10 cellular contexts compared by ENCODE assay signal in the genomic region with DNA sequence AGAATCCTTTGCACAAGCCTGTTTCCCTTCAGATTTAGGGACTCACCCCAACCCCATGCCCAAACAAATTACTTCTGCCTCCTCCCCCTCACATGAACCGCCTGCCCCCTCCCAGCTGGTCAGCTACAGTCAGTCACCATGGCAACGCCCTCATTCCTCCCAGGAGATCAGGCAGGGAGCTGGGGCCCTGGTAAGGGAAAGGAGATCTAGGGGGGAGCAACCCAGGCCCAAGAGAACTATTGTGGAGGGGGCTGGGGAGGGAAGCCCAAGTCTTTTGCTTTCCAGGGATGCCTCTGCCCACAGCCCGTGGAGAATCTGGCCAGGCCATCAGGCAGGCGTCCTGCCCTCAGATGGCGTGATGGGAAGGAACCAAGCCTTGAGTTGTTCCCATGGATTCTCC. TPM values are rescaled to one million over a fixed set of nuclear protein-coding genes. Genes with fewer than 3 reads are reported as not detected.
DNase-seq lines count a peak whose midpoint lies in the region; ATAC-seq and TF ChIP-seq lines count a peak whose summit lies in the region.
"Had no signal": no experiment of that assay in that cellular context is flagged by ENCODE, and none has a peak within 500 bp of the region (broad histone marks: within the 10 kb centered on the region; RNA-seq: fewer than 3 reads in every experiment).

No MANE protein-coding gene starts in this region.

- TF ChIP-seq RAD21 in SK-N-SH (IDR thresholded peaks at IDR 0.05; ENCODE audit: low read length): no peak

- H3K36me3 Mint-ChIP-seq in activated CD4-positive, alpha-beta T cell treated with anti-CD3 and anti-CD28 coated beads for 36 hours (ENCODE audit: low read depth): no peaks in the 10 kb centered on the region
- H3K36me3 Mint-ChIP-seq in activated T-helper 2 cell treated with anti-CD3 and anti-CD28 coated beads, Interferon-gamma antibody, Interleukin-2, Interleukin-4, amounts not matched to agents 10 μg/mL and 5 μg/mL and 100 μg/mL, durations not matched to agents 14 hours and 24 hours and 36 hours (ENCODE audit: low read depth): no peaks in the 10 kb centered on the region
- H3K36me3 Mint-ChIP-seq: activated CD8-positive, alpha-beta memory T cell treated with anti-CD3 and anti-CD28 coated beads, Interleukin-2, amount 10 ng/mL, durations not matched to agents 7 days and 5 days had no signal

- peaks cover 2% of the 10 kb centered on the region for H3K4me1 Mint-ChIP-seq in activated CD4-positive, alpha-beta T cell treated with anti-CD3 and anti-CD28 coated beads for 36 hours
- H3K4me1 Mint-ChIP-seq in activated T-helper 2 cell treated with anti-CD3 and anti-CD28 coated beads, Interferon-gamma antibody, Interleukin-2, Interleukin-4, amounts not matched to agents 10 μg/mL and 5 μg/mL and 100 μg/mL, durations not matched to agents 14 hours and 24 hours and 36 hours (ENCODE audit: low read depth): peaks cover 2% of the 10 kb centered on the region
- H3K4me1 Mint-ChIP-seq: activated CD8-positive, alpha-beta memory T cell treated with anti-CD3 and anti-CD28 coated beads, Interleukin-2, amount 10 ng/mL, durations not matched to agents 7 days and 5 days had no signal

- H3K4me1 ChIP-seq in SK-N-SH (ENCODE audit: control insufficient read depth in 1 of 2, insufficient read depth in 2 of 2, low read depth in 1 of 2, low read length in 1 of 2) (peaks cover 3 to 22% of the 10 kb centered on the region in 2 experiments; a peak in 1 of 4 replicates), fibroblast of lung (ENCODE audit: control insufficient read depth, extremely low read depth, insufficient read depth, low read length) (peaks cover 5% of the 10 kb centered on the region), thyroid gland (peaks cover 31 to 32% of the 10 kb centered on the region in 2 donors)
- H3K4me1 ChIP-seq: pancreas had no signal

- intact Hi-C loops in thyroid gland (cut with DNase I): no loop called here
- intact Hi-C loops in activated CD4-positive, alpha-beta T cell treated with anti-CD3 and anti-CD28 coated beads for 36 hours (cut with DNase I, micrococcal nuclease): no loop called here
- intact Hi-C loops in activated T-helper 2 cell treated with anti-CD3 and anti-CD28 coated beads, Interferon-gamma antibody, Interleukin-2, Interleukin-4, amounts not matched to agents 10 μg/mL and 5 μg/mL and 100 μg/mL, durations not matched to agents 14 hours and 24 hours and 36 hours (cut with micrococcal nuclease): no loop called here

- no peak overlapping the region for H3K4me3 ChIP-seq in SK-N-SH (ENCODE audit: low read depth in 2 of 2, low read length in 1 of 2)
- no peak overlapping the region for H3K4me3 ChIP-seq in fibroblast of lung (replicated peaks in 1 of 4; ENCODE audit: control extremely low read depth in 1 of 4, insufficient read depth in 1 of 4, low read depth in 3 of 4, low read length in 4 of 4)
- no peak overlapping the region for H3K4me3 ChIP-seq in thyroid gland (replicated peaks in 1 of 3)
- H3K4me3 ChIP-seq: pancreas had no signal

- H3K4me2 ChIP-seq in SK-N-SH: peak overlapping the region; percentile 19; the same call in 1 of the 2 replicates
- H3K4me2 ChIP-seq in fibroblast of lung (ENCODE audit: extremely low read depth, insufficient read depth, low read length): no peak overlapping the region

- no peak for TF ChIP-seq POLR2A in thyroid gland (IDR thresholded peaks at IDR 0.05)

- no peak for ATAC-seq in SK-N-SH treated with all-trans-retinoic acid at 6 μM for 48 hours
- ATAC-seq in activated CD4-positive, alpha-beta T cell treated with anti-CD3 and anti-CD28 coated beads for 36 hours: no peak
- ATAC-seq: activated CD8-positive, alpha-beta memory T cell treated with anti-CD3 and anti-CD28 coated beads, Interleukin-2, amount 10 ng/mL, durations not matched to agents 7 days and 5 days had no signal

- H3K4me3 Mint-ChIP-seq in activated CD4-positive, alpha-beta T cell treated with anti-CD3 and anti-CD28 coated beads for 36 hours: no peak overlapping the region
- H3K4me3 Mint-ChIP-seq in activated T-helper 2 cell treated with anti-CD3 and anti-CD28 coated beads, Interferon-gamma antibody, Interleukin-2, Interleukin-4, amounts not matched to agents 10 μg/mL and 5 μg/mL and 100 μg/mL, durations not matched to agents 14 hours and 24 hours and 36 hours (ENCODE audit: low read depth): no peak overlapping the region
- H3K4me3 Mint-ChIP-seq: activated CD8-positive, alpha-beta memory T cell treated with anti-CD3 and anti-CD28 coated beads, Interleukin-2, amount 10 ng/mL, durations not matched to agents 7 days and 5 days had no signal

- CTCF ChIA-PET in SK-N-SH (lab: Yijun Ruan, JAX): interaction anchor here (0.9 to 7.6 kb wide), 4 partner anchors 11 to 220 kb away, joined by 4 to 85 read pairs (median 8); no protein-coding TSS in a partner anchor
- CTCF ChIA-PET in activated CD4-positive, alpha-beta T cell treated with anti-CD3 and anti-CD28 coated beads for 36 hours (lab: Charles Lee): interaction anchor here (0.6 to 4.3 kb wide), 5 partner anchors 10 to 526 kb away, joined by 3 to 25 read pairs (median 4); partner anchors contain the start of genes GRN and HDAC5

- no peak for TF ChIP-seq EP300 in SK-N-SH (IDR thresholded peaks at IDR 0.05; ENCODE audit: borderline replicate concordance in 1 of 2, low read depth in 1 of 2, low read length in 1 of 2)

- 70% methylated on average over 2 of the region's 5 CpGs for WGBS in SK-N-SH (ENCODE audit: low lambda C conversion rate)
- WGBS in thyroid gland, 2 donors: 35 to 57% methylated on average over 5 of the region's 5 CpGs

- H3K79me2 ChIP-seq in SK-N-SH (ENCODE audit: insufficient read depth) (peaks cover 7% of the 10 kb centered on the region; the same call in 1 of the 2 replicates), fibroblast of lung (ENCODE audit: control insufficient read depth, insufficient read depth, low read length) (no peaks in the 10 kb centered on the region)

- peaks cover 3% of the 10 kb centered on the region for H3F3A ChIP-seq in SK-N-SH (replicated peaks; ENCODE audit: insufficient read depth)

- H4K20me1 ChIP-seq in SK-N-SH (ENCODE audit: insufficient read depth) (peaks cover 11% of the 10 kb centered on the region; the same call in 1 of the 2 replicates), fibroblast of lung (ENCODE audit: control insufficient read depth, extremely low read depth, insufficient read depth, low read length) (no peaks in the 10 kb centered on the region)

- POLR2A ChIA-PET in SK-N-SH (lab: Yijun Ruan, JAX): no interaction called here
- POLR2A ChIA-PET in activated CD4-positive, alpha-beta T cell treated with anti-CD3 and anti-CD28 coated beads for 36 hours (lab: Charles Lee): no interaction called here

- H3K36me3 ChIP-seq in SK-N-SH (replicated peaks in 1 of 2; ENCODE audit: control insufficient read depth in 1 of 2, insufficient read depth in 2 of 2, low read length in 1 of 2) (peaks cover 0 to 2% of the 10 kb centered on the region in 2 experiments), fibroblast of lung (ENCODE audit: control insufficient read depth, insufficient read depth, low read length) (no peaks in the 10 kb centered on the region), thyroid gland (no peaks in the 10 kb centered on the region)
- H3K36me3 ChIP-seq: pancreas had no signal

- no peaks in the 10 kb centered on the region for H3K9me2 ChIP-seq in SK-N-SH

- no peak for TF ChIP-seq CTCF in SK-N-SH (IDR thresholded peaks at IDR 0.05)
- no peak for TF ChIP-seq CTCF in fibroblast of lung (conservative IDR thresholded peaks at IDR 0.05 in 1 of 2, IDR thresholded peaks at IDR 0.05 in 1 of 2; ENCODE audit: low read depth in 1 of 2, low read length in 2 of 2)
- no peak for TF ChIP-seq CTCF in thyroid gland (IDR thresholded peaks at IDR 0.05)

- H3K27ac Mint-ChIP-seq in activated CD4-positive, alpha-beta T cell treated with anti-CD3 and anti-CD28 coated beads for 36 hours: no peak overlapping the region
- H3K27ac Mint-ChIP-seq in activated T-helper 2 cell treated with anti-CD3 and anti-CD28 coated beads, Interferon-gamma antibody, Interleukin-2, Interleukin-4, amounts not matched to agents 10 μg/mL and 5 μg/mL and 100 μg/mL, durations not matched to agents 14 hours and 24 hours and 36 hours: no peak overlapping the region
- H3K27ac Mint-ChIP-seq: activated CD8-positive, alpha-beta memory T cell treated with anti-CD3 and anti-CD28 coated beads, Interleukin-2, amount 10 ng/mL, durations not matched to agents 7 days and 5 days had no signal

- DNase-seq in SK-N-SH: peak; percentile 64
- DNase-seq in fibroblast of lung (ENCODE audit: low read depth in 2 of 2): peak; percentile 34 to 72
- peak; percentile 53 to 54 for DNase-seq in thyroid gland
- DNase-seq in activated CD4-positive, alpha-beta T cell treated with anti-CD3 and anti-CD28 coated beads for 36 hours: no peak
- no peak for DNase-seq in activated T-helper 2 cell treated with anti-CD3 and anti-CD28 coated beads, Interferon-gamma antibody, Interleukin-2, Interleukin-4, amounts not matched to agents 10 μg/mL and 5 μg/mL and 100 μg/mL, durations not matched to agents 14 hours and 24 hours and 36 hours (ENCODE audit: low spot score)
- DNase-seq: activated CD8-positive, alpha-beta memory T cell treated with anti-CD3 and anti-CD28 coated beads, Interleukin-2, amount 10 ng/mL, durations not matched to agents 7 days and 5 days; cerebellar nuclear complex; NCI-H2081; pancreas had no signal

- H3K9me3 ChIP-seq in SK-N-SH (no peaks in the 10 kb centered on the region), fibroblast of lung (ENCODE audit: control insufficient read depth, insufficient read depth, low read depth, low read length) (no peaks in the 10 kb centered on the region), thyroid gland (no peaks in the 10 kb centered on the region)
- H3K9me3 ChIP-seq: pancreas had no signal

- H3K9ac ChIP-seq in SK-N-SH: no peak overlapping the region
- no peak overlapping the region for H3K9ac ChIP-seq in fibroblast of lung (ENCODE audit: insufficient read depth, low read length)

- H3K27me3 ChIP-seq in SK-N-SH (ENCODE audit: insufficient read depth): no peaks in the 10 kb centered on the region; the same call in 1 of the 2 replicates
- peaks cover 9% of the 10 kb centered on the region for H3K27me3 ChIP-seq in fibroblast of lung (ENCODE audit: control insufficient read depth, insufficient read depth, low read length)
- no peaks in the 10 kb centered on the region for H3K27me3 ChIP-seq in thyroid gland
- H3K27me3 ChIP-seq: pancreas had no signal

- H2AFZ ChIP-seq in SK-N-SH (ENCODE audit: low read depth) (no peak overlapping the region), fibroblast of lung (ENCODE audit: low read length) (no peak overlapping the region)

- peaks cover 12% of the 10 kb centered on the region for H3K27me3 Mint-ChIP-seq in activated CD4-positive, alpha-beta T cell treated with anti-CD3 and anti-CD28 coated beads for 36 hours
- peaks cover 34% of the 10 kb centered on the region for H3K27me3 Mint-ChIP-seq in activated T-helper 2 cell treated with anti-CD3 and anti-CD28 coated beads, Interferon-gamma antibody, Interleukin-2, Interleukin-4, amounts not matched to agents 10 μg/mL and 5 μg/mL and 100 μg/mL, durations not matched to agents 14 hours and 24 hours and 36 hours (ENCODE audit: low read depth)

- no peaks in the 10 kb centered on the region for H3K9me3 Mint-ChIP-seq in activated CD4-positive, alpha-beta T cell treated with anti-CD3 and anti-CD28 coated beads for 36 hours (ENCODE audit: low read depth)
- H3K9me3 Mint-ChIP-seq in activated T-helper 2 cell treated with anti-CD3 and anti-CD28 coated beads, Interferon-gamma antibody, Interleukin-2, Interleukin-4, amounts not matched to agents 10 μg/mL and 5 μg/mL and 100 μg/mL, durations not matched to agents 14 hours and 24 hours and 36 hours: no peaks in the 10 kb centered on the region

- no peak overlapping the region for H3K27ac ChIP-seq in SK-N-SH (ENCODE audit: low read depth in 2 of 2, low read length in 1 of 2)
- H3K27ac ChIP-seq in fibroblast of lung (ENCODE audit: insufficient read depth, low read length): no peak overlapping the region
- no peak overlapping the region for H3K27ac ChIP-seq in thyroid gland
- H3K27ac ChIP-seq: pancreas had no signal

RNA-seq across cellular contexts. Expression of gene FAM171A2, which starts 2.8 kb away (rescaled TPM):
- 4.8 and 4.9 TPM in 2 replicates for polyA plus RNA-seq in SK-N-SH (2012; rRNA removed)
- polyA plus RNA-seq in SK-N-SH (2012; cell fraction: cytosol; rRNA removed): 1.8 and 3.6 TPM in 2 replicates
- 4.0 and 4.5 TPM in 2 replicates for polyA plus RNA-seq in SK-N-SH (2012; cell fraction: nucleus; rRNA removed)
- total RNA-seq in fibroblast of lung: 5.0 and 6.4 TPM in 2 replicates
- polyA plus RNA-seq in fibroblast of lung: 1.4 and 1.7 TPM in 2 replicates
- 3.9 and 4.6 TPM in 2 replicates for polyA plus RNA-seq in fibroblast of lung (2012)
- polyA minus RNA-seq in fibroblast of lung (ENCODE audit: low replicate concordance): 2.3 and 2.4 TPM in 2 replicates
- total RNA-seq in thyroid gland: 10 to 100 TPM in 2 of 4 donors, 1 to 10 TPM in 2; 7.1 to 15.0 (median 10.4) TPM
- total RNA-seq in activated CD4-positive, alpha-beta T cell treated with anti-CD3 and anti-CD28 coated beads for 36 hours: under 1 TPM; 0.18 to 0.32 TPM
- total RNA-seq in activated T-helper 2 cell treated with anti-CD3 and anti-CD28 coated beads, Interferon-gamma antibody, Interleukin-2, Interleukin-4, amounts not matched to agents 10 μg/mL and 5 μg/mL and 100 μg/mL, durations not matched to agents 14 hours and 24 hours and 36 hours: 0.32 and 1.0 TPM in 2 replicates

RNA-seq across cellular contexts. Expression of gene GRN, which starts 15.7 kb away (rescaled TPM):
- polyA plus RNA-seq in SK-N-SH (2012; rRNA removed) (360 and 442 TPM in 2 replicates), fibroblast of lung (146 and 151 TPM in 2 replicates)
- 126 and 213 TPM in 2 replicates for polyA plus RNA-seq in SK-N-SH (2012; cell fraction: cytosol; rRNA removed)
- polyA plus RNA-seq in SK-N-SH (2012; cell fraction: nucleus; rRNA removed): 427 and 781 TPM in 2 replicates
- total RNA-seq in fibroblast of lung (315 and 448 TPM in 2 replicates), thyroid gland (100 to 1,000 TPM; 259 to 292 (median 264) TPM)
- 262 and 290 TPM in 2 replicates for polyA plus RNA-seq in fibroblast of lung (2012)
- 305 and 324 TPM in 2 replicates for polyA minus RNA-seq in fibroblast of lung (ENCODE audit: low replicate concordance)
- total RNA-seq in activated CD4-positive, alpha-beta T cell treated with anti-CD3 and anti-CD28 coated beads for 36 hours: 10 to 100 TPM; 35.4 to 68.0 TPM
- total RNA-seq in activated T-helper 2 cell treated with anti-CD3 and anti-CD28 coated beads, Interferon-gamma antibody, Interleukin-2, Interleukin-4, amounts not matched to agents 10 μg/mL and 5 μg/mL and 100 μg/mL, durations not matched to agents 14 hours and 24 hours and 36 hours: 37.8 and 41.4 TPM in 2 replicates

RNA-seq across cellular contexts. Expression of gene ITGA2B, which starts 28.6 kb away (rescaled TPM):
- polyA plus RNA-seq in SK-N-SH (2012; rRNA removed) (1.3 and 1.9 TPM in 2 replicates), fibroblast of lung (0.06 and 0.10 TPM in 2 replicates)
- polyA plus RNA-seq in SK-N-SH (2012; cell fraction: cytosol; rRNA removed): 0.21 and 0.35 TPM in 2 replicates
- 7.6 and 8.4 TPM in 2 replicates for polyA plus RNA-seq in SK-N-SH (2012; cell fraction: nucleus; rRNA removed)
- total RNA-seq in fibroblast of lung (0.26 and 0.66 TPM in 2 replicates), thyroid gland (1 to 10 TPM; 2.0 to 4.6 (median 3.3) TPM)
- polyA plus RNA-seq in fibroblast of lung (2012): 0.13 and 0.31 TPM in 2 replicates
- 0.43 and 4.1 TPM in 2 replicates for polyA minus RNA-seq in fibroblast of lung (ENCODE audit: low replicate concordance)
- total RNA-seq in activated CD4-positive, alpha-beta T cell treated with anti-CD3 and anti-CD28 coated beads for 36 hours: 1 to 10 TPM; 1.6 to 1.7 TPM
- 1.5 and 2.7 TPM in 2 replicates for total RNA-seq in activated T-helper 2 cell treated with anti-CD3 and anti-CD28 coated beads, Interferon-gamma antibody, Interleukin-2, Interleukin-4, amounts not matched to agents 10 μg/mL and 5 μg/mL and 100 μg/mL, durations not matched to agents 14 hours and 24 hours and 36 hours

RNA-seq across cellular contexts. Expression of gene SLC25A39, which starts 36.2 kb away (rescaled TPM):
- polyA plus RNA-seq in SK-N-SH (2012; rRNA removed) (106 and 131 TPM in 2 replicates), fibroblast of lung (35.3 and 61.1 TPM in 2 replicates)
- 58.4 and 82.3 TPM in 2 replicates for polyA plus RNA-seq in SK-N-SH (2012; cell fraction: cytosol; rRNA removed)
- polyA plus RNA-seq in SK-N-SH (2012; cell fraction: nucleus; rRNA removed): 260 and 343 TPM in 2 replicates
- total RNA-seq in fibroblast of lung (47.0 and 70.2 TPM in 2 replicates), thyroid gland (100 to 1,000 TPM in 2 of 4 donors, 10 to 100 TPM in 2; 82.5 to 201 (median 144) TPM)
- polyA plus RNA-seq in fibroblast of lung (2012): 56.6 and 110 TPM in 2 replicates
- 96.9 and 137 TPM in 2 replicates for polyA minus RNA-seq in fibroblast of lung (ENCODE audit: low replicate concordance)
- 100 to 1,000 TPM; 127 to 129 TPM for total RNA-seq in activated CD4-positive, alpha-beta T cell treated with anti-CD3 and anti-CD28 coated beads for 36 hours
- total RNA-seq in activated T-helper 2 cell treated with anti-CD3 and anti-CD28 coated beads, Interferon-gamma antibody, Interleukin-2, Interleukin-4, amounts not matched to agents 10 μg/mL and 5 μg/mL and 100 μg/mL, durations not matched to agents 14 hours and 24 hours and 36 hours: 132 and 141 TPM in 2 replicates

RNA-seq across cellular contexts. Expression of gene RUNDC3A, which starts 52.4 kb away (rescaled TPM):
- polyA plus RNA-seq in SK-N-SH (2012; rRNA removed) (8.9 and 11.0 TPM in 2 replicates), fibroblast of lung (0.05 TPM in 1 of 2 replicates, not detected in the other)
- polyA plus RNA-seq in SK-N-SH (2012; cell fraction: cytosol; rRNA removed): 5.8 and 7.9 TPM in 2 replicates
- 21.4 and 28.5 TPM in 2 replicates for polyA plus RNA-seq in SK-N-SH (2012; cell fraction: nucleus; rRNA removed)
- total RNA-seq in fibroblast of lung (under 0.01 TPM in 1 of 2 replicates, not detected in the other), thyroid gland (1 to 10 TPM in 3 of 4 donors, under 1 TPM in 1; 0.89 to 4.1 (median 2.1) TPM)
- polyA plus RNA-seq in fibroblast of lung (2012): 0.07 and 0.12 TPM in 2 replicates
- polyA minus RNA-seq in fibroblast of lung (ENCODE audit: low replicate concordance): not detected in 2 replicates
- under 1 TPM in 1 of 2 experiments, not detected in 1; 0.11 TPM for total RNA-seq in activated CD4-positive, alpha-beta T cell treated with anti-CD3 and anti-CD28 coated beads for 36 hours
- total RNA-seq in activated T-helper 2 cell treated with anti-CD3 and anti-CD28 coated beads, Interferon-gamma antibody, Interleukin-2, Interleukin-4, amounts not matched to agents 10 μg/mL and 5 μg/mL and 100 μg/mL, durations not matched to agents 14 hours and 24 hours and 36 hours: 0.16 and 0.18 TPM in 2 replicates

Comparison
In these comparisons a context has a peak if more than half of its experiments do, and no peak if none do; other contexts are left out.
1. DNase-seq: peak in SK-N-SH (single experiment), fibroblast of lung (2 of 2) and thyroid gland (2 of 2); none in activated CD4-positive, alpha-beta T cell treated with anti-CD3 and anti-CD28 coated beads for 36 hours (single experiment) and activated T-helper 2 cell treated with anti-CD3 and anti-CD28 coated beads, Interferon-gamma antibody, Interleukin-2, Interleukin-4, amounts not matched to agents 10 μg/mL and 5 μg/mL and 100 μg/mL, durations not matched to agents 14 hours and 24 hours and 36 hours (single experiment).